In the genomic region with DNA sequence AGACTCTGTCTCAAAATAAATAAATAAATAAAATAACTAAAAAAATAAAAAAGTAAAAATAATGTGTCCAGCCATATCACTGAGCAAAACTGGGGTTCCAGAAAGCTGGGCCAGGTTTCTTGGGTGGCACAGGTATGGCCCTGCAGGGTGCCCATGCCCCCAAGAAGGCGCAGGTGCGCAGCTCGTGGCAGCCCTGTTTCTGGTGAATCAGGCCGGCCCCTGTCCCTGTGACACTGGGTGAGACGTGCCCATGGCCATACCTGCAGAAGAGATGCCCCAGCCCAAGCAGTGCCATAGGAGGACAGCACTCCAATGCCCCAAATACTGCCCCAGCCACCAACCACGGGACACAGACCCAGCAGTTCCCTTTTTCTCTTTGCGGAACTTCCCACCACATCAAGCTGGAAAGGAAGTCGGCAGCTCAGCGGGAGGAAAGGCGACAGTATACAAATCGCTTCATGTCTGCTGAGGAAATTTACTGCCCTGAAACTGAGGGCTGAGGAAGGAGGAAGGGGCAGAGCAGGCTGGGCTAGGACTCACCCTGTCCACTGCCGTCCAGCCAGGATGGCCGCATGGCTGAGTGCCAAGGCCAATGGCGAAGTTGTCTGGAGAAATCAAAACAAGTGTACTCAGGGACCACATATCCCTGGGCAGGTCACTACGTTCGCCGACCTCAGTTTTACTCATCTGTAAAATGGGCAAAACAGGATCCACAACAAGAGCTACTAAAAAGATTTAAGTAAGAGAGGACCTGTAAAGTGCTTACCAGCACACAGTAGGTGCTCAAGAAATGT, we compare ENCODE assay signal across 1 cellular context.
TF ChIP-seq lines count a peak whose summit lies in the region.

No MANE protein-coding gene starts in this region.

TF ChIP-seq in HepG2, 621 proteins besides CTCF, POLR2A, EP300 and RAD21:
- TF ChIP-seq ZKSCAN1 (IDR thresholded peaks at IDR 0.05; ENCODE audit: low read length): 0 out of 2 replicates have a peak, but pooled peaks have one; percentile 20
- no peak for TF ChIP-seq REXO4 (CRISPR knock-in tag; IDR thresholded peaks at IDR 0.05; ENCODE audit: borderline replicate concordance)
- TF ChIP-seq ZMYM3 (CRISPR knock-in tag; IDR thresholded peaks at IDR 0.05): peak; percentile 50; the same call in 1 of the 2 replicates
- peak; percentile 94 for TF ChIP-seq ZNF629 (CRISPR knock-in tag; conservative IDR thresholded peaks at IDR 0.05)
- TF ChIP-seq, protein P1, sequence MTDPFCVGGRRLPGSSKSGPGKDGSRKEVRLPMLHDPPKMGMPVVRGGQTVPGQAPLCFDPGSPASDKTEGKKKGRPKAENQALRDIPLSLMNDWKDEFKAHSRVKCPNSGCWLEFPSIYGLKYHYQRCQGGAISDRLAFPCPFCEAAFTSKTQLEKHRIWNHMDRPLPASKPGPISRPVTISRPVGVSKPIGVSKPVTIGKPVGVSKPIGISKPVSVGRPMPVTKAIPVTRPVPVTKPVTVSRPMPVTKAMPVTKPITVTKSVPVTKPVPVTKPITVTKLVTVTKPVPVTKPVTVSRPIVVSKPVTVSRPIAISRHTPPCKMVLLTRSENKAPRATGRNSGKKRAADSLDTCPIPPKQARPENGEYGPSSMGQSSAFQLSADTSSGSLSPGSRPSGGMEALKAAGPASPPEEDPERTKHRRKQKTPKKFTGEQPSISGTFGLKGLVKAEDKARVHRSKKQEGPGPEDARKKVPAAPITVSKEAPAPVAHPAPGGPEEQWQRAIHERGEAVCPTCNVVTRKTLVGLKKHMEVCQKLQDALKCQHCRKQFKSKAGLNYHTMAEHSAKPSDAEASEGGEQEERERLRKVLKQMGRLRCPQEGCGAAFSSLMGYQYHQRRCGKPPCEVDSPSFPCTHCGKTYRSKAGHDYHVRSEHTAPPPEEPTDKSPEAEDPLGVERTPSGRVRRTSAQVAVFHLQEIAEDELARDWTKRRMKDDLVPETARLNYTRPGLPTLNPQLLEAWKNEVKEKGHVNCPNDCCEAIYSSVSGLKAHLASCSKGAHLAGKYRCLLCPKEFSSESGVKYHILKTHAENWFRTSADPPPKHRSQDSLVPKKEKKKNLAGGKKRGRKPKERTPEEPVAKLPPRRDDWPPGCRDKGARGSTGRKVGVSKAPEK (CRISPR knock-in tag; IDR thresholded peaks at IDR 0.05; ENCODE audit: borderline replicate concordance): no peak
